ENCODE assay signal across 10 cellular contexts in the genomic region with DNA sequence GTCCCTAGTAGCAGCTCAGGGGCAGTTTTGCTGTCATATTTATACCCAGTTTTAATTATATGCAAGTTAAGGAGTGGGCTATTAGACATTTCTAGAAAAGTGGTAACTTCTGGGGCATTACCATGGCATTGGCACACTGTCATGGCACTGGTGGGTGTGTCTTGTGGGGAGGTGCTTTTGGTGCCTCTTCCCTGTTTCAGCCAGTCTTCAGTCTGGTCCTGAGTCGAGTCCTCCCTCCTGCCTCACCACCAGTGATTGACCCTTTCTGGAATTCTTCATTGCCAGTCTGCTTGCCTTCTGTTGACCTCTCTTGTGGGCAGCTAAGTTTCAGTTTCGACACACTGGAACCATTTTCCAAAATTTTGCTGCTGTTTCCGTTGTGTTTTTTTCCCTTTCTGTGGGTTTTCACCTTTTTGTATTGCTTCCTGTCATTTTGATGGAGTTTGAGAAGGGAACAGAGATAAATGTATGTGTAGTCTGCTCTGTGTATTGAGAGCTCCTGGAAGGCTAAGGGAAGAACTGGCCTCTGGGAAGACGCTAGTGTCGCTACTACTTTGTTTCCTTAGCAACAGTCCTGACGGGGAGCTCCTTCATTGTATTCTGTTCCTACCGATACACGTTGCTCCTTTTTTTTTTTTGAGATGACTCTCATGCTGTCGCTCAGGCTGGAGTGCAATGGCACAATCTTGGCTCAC. TPM values are rescaled to one million over a fixed set of nuclear protein-coding genes. Genes with fewer than 3 reads are reported as not detected.
DNase-seq lines count a peak whose midpoint lies in the region; ATAC-seq and TF ChIP-seq lines count a peak whose summit lies in the region.
"Had no signal": no experiment of that assay in that cellular context is flagged by ENCODE, and none has a peak within 500 bp of the region (broad histone marks: within the 10 kb centered on the region; RNA-seq: fewer than 3 reads in every experiment).

No MANE protein-coding gene starts in this region.

- POLR2A ChIA-PET in CD4-positive, alpha-beta memory T cell (lab: Charles Lee; ENCODE audit: partially characterized antibody) = interaction anchor here (0.7 kb wide), 1 partner anchor 11 kb away, joined by 3 read pairs; no protein-coding TSS in a partner anchor

- no peak overlapping the region for H3K4me3 ChIP-seq in CD4-positive, alpha-beta memory T cell (ENCODE audit: low read length in 2 of 2)
- H3K4me3 ChIP-seq in brain microvascular endothelial cell (ENCODE audit: low read depth, low read length) = no peak overlapping the region
- H3K4me3 ChIP-seq: SJCRH30 had no signal

- CTCF ChIA-PET in CD4-positive, alpha-beta memory T cell (lab: Charles Lee; ENCODE audit: partially characterized antibody) = interaction anchor here (1.5 to 2.7 kb wide), 3 partner anchors 10 to 23 kb away, joined by 3 to 9 read pairs (median 7); a partner anchor contains a TSS

- no peak for DNase-seq in CD4-positive, alpha-beta memory T cell
- DNase-seq in LHCN-M2 (ENCODE audit: low read depth) = peak; percentile 69
- peak; percentile 7 for DNase-seq in brain microvascular endothelial cell
- DNase-seq in natural killer cell = no peak
- no peak for DNase-seq in cerebellar nuclear complex (lab: John Stamatoyannopoulos, UW)
- no peak for DNase-seq in dedifferentiated amniotic fluid mesenchymal stem cell (ENCODE audit: extremely low spot score)
- no peak for DNase-seq in DMS114 treated with DMSO at 0.1 percent for 48 hours (lab: John Stamatoyannopoulos, UW; ENCODE audit: unreplicated experiment)
- DNase-seq: DMS153 had no signal

- peak overlapping the region in 3 of 8 donors; percentile 17 to 54 (median 42) for H3K4me3 Mint-ChIP-seq in CD4-positive, alpha-beta memory T cell
- H3K4me3 Mint-ChIP-seq in natural killer cell = no peak overlapping the region

- H3K36me3 Mint-ChIP-seq in CD4-positive, alpha-beta memory T cell = peaks cover 15 to 16% of the 10 kb centered on the region in 2 donors
- no peaks in the 10 kb centered on the region for H3K36me3 Mint-ChIP-seq in natural killer cell

- H3K27me3 Mint-ChIP-seq in CD4-positive, alpha-beta memory T cell = no peaks in the 10 kb centered on the region
- H3K27me3 Mint-ChIP-seq in natural killer cell (ENCODE audit: low read depth in 2 of 2) = no peaks in the 10 kb centered on the region

- no peaks in the 10 kb centered on the region for H3K9me3 ChIP-seq in CD4-positive, alpha-beta memory T cell (ENCODE audit: control insufficient read depth in 1 of 2, low read length in 2 of 2)

- intact Hi-C loops in CD4-positive, alpha-beta memory T cell (cut with micrococcal nuclease) = no loop called here
- intact Hi-C loops in natural killer cell (cut with micrococcal nuclease) = no loop called here

- no peak overlapping the region for H3K27ac ChIP-seq in CD4-positive, alpha-beta memory T cell (ENCODE audit: low read depth, low read length)
- H3K27ac ChIP-seq in brain microvascular endothelial cell = no peak overlapping the region

- ATAC-seq in natural killer cell (no peak), HG03439 (IDR thresholded peaks at IDR 0.05; ENCODE audit: unreplicated experiment) (no peak)

- no peaks in the 10 kb centered on the region for H3K27me3 ChIP-seq in CD4-positive, alpha-beta memory T cell (ENCODE audit: insufficient read depth, low read length)
- no peaks in the 10 kb centered on the region for H3K27me3 ChIP-seq in brain microvascular endothelial cell (replicated peaks)
- H3K27me3 ChIP-seq: SJCRH30 had no signal

- in situ Hi-C loops in brain microvascular endothelial cell (cut with HindIII; ENCODE audit: low pct_ligation_motif_present, low sequenced_read_pairs) = no loop called here

- H3K9me3 Mint-ChIP-seq in CD4-positive, alpha-beta memory T cell = peaks cover 3 to 17% (median 9%) of the 10 kb centered on the region in 8 donors
- H3K9me3 Mint-ChIP-seq in natural killer cell = peaks cover 0 to 7% of the 10 kb centered on the region in 2 donors

- H3K36me3 ChIP-seq in CD4-positive, alpha-beta memory T cell (ENCODE audit: insufficient read depth, low read length) = no peaks in the 10 kb centered on the region
- H3K36me3 ChIP-seq in brain microvascular endothelial cell (replicated peaks) = no peaks in the 10 kb centered on the region
- H3K36me3 ChIP-seq: SJCRH30 had no signal

- peaks cover 27% of the 10 kb centered on the region for H3K4me1 ChIP-seq in CD4-positive, alpha-beta memory T cell (ENCODE audit: insufficient read depth, low read length)

- H3K27ac Mint-ChIP-seq in CD4-positive, alpha-beta memory T cell = peak overlapping the region; percentile 13 to 73 (median 35)
- peak overlapping the region; percentile 67 to 84 for H3K27ac Mint-ChIP-seq in natural killer cell

- no peak for TF ChIP-seq CTCF in brain microvascular endothelial cell (IDR thresholded peaks at IDR 0.05; ENCODE audit: low read depth, low read length, missing control alignments)
- TF ChIP-seq CTCF in natural killer cell (IDR thresholded peaks at IDR 0.05) = no peak

- peaks cover 31 to 65% (median 47%) of the 10 kb centered on the region in 4 donors for H3K4me1 Mint-ChIP-seq in CD4-positive, alpha-beta memory T cell
- H3K4me1 Mint-ChIP-seq in natural killer cell = peaks cover 44 to 53% of the 10 kb centered on the region in 2 donors

RNA-seq across cellular contexts. Expression of a gene that starts 10.6 kb away (rescaled TPM):
- total RNA-seq in CD4-positive, alpha-beta memory T cell = 10 to 100 TPM; 76.3 to 77.0 TPM
- 10 to 100 TPM; 27.8 to 49.4 TPM for polyA plus RNA-seq in CD4-positive, alpha-beta memory T cell
- total RNA-seq in LHCN-M2 (2014; rRNA removed) = 18.9 and 20.8 TPM in 2 replicates
- 19.9 TPM for polyA plus RNA-seq in LHCN-M2 (2012)
- 10 to 100 TPM; 72.8 to 95.6 (median 81.6) TPM for total RNA-seq in natural killer cell

RNA-seq across cellular contexts. Expression of a gene that starts 18.0 kb away (rescaled TPM):
- 10 to 100 TPM; 41.0 to 49.9 TPM for total RNA-seq in CD4-positive, alpha-beta memory T cell
- 10 to 100 TPM; 28.0 to 54.4 TPM for polyA plus RNA-seq in CD4-positive, alpha-beta memory T cell
- 19.8 and 26.9 TPM in 2 replicates for total RNA-seq in LHCN-M2 (2014; rRNA removed)
- 45.0 TPM for polyA plus RNA-seq in LHCN-M2 (2012)
- 10 to 100 TPM; 20.9 to 34.4 (median 32.0) TPM for total RNA-seq in natural killer cell

RNA-seq across cellular contexts. Expression of a gene that starts 46.3 kb away (rescaled TPM):
- 1 to 10 TPM; 4.8 to 5.9 TPM for total RNA-seq in CD4-positive, alpha-beta memory T cell
- polyA plus RNA-seq in CD4-positive, alpha-beta memory T cell = 1 to 10 TPM; 5.5 to 8.6 TPM
- total RNA-seq in LHCN-M2 (2014; rRNA removed) = 415 and 494 TPM in 2 replicates
- polyA plus RNA-seq in LHCN-M2 (2012) = 2,044 TPM
- 1 to 10 TPM; 4.0 to 4.8 (median 4.5) TPM for total RNA-seq in natural killer cell

Comparison
In these comparisons a context has a peak if more than half of its experiments do, and no peak if none do; other contexts are left out.
1. DNase-seq: peak in LHCN-M2 (single experiment) and brain microvascular endothelial cell (single experiment); none in CD4-positive, alpha-beta memory T cell (0 of 5), natural killer cell (single experiment), cerebellar nuclear complex (0 of 2), dedifferentiated amniotic fluid mesenchymal stem cell (single experiment) and DMS114 treated with DMSO at 0.1 percent for 48 hours (single experiment).
2. RNA of a gene that starts 46.3 kb away (total RNA-seq): 415 to 494 TPM in LHCN-M2; 4.8 to 5.9 TPM in CD4-positive, alpha-beta memory T cell and 4.0 to 4.8 TPM in natural killer cell; every median in the first group is over 10 times any median in the second.